1 cellular context compared by ENCODE assay signal in genomic region chr1:48251323-48251722, GRCh38.
TF ChIP-seq lines count a peak whose summit lies in the region.

No MANE protein-coding gene starts in this region.

TF ChIP-seq in HepG2, 621 proteins besides CTCF, POLR2A, EP300 and RAD21:
- TF ChIP-seq E2F2 (CRISPR knock-in tag; IDR thresholded peaks at IDR 0.05; ENCODE audit: borderline replicate concordance) (no peak), ZNF672 (CRISPR knock-in tag; IDR thresholded peaks at IDR 0.05) (no peak), SRY (CRISPR knock-in tag; IDR thresholded peaks at IDR 0.05) (no peak), ZBTB44 (CRISPR knock-in tag; IDR thresholded peaks at IDR 0.05) (no peak), ZNF235 (CRISPR knock-in tag; IDR thresholded peaks at IDR 0.05; ENCODE audit: borderline replicate concordance) (no peak), ZBTB2 (CRISPR knock-in tag; IDR thresholded peaks at IDR 0.05; ENCODE audit: low read depth) (no peak), REL (CRISPR knock-in tag; conservative IDR thresholded peaks at IDR 0.05) (no peak), ISX (CRISPR knock-in tag; conservative IDR thresholded peaks at IDR 0.05) (no peak), GLI4 (CRISPR knock-in tag; IDR thresholded peaks at IDR 0.05; ENCODE audit: borderline replicate concordance) (no peak), DPF2 (CRISPR knock-in tag; IDR thresholded peaks at IDR 0.05; ENCODE audit: borderline replicate concordance, low read depth) (no peak), TRIM22 (IDR thresholded peaks at IDR 0.05) (no peak), MYPOP (CRISPR knock-in tag; IDR thresholded peaks at IDR 0.05) (no peak), DBP (CRISPR knock-in tag; IDR thresholded peaks at IDR 0.05; ENCODE audit: not compliant biosample characterization) (no peak), ZNF512 (CRISPR knock-in tag; IDR thresholded peaks at IDR 0.05) (no peak), CCAR2 (optimal IDR thresholded peaks at IDR 0.05; ENCODE audit: low read depth, low read length) (no peak), TSC22D2 (CRISPR knock-in tag; IDR thresholded peaks at IDR 0.05; ENCODE audit: borderline replicate concordance) (no peak), ZMAT3 (CRISPR knock-in tag; conservative IDR thresholded peaks at IDR 0.05) (no peak), MAZ (IDR thresholded peaks at IDR 0.05; ENCODE audit: borderline replicate concordance, low read depth, low read length) (no peak), MAZ (CRISPR knock-in tag; IDR thresholded peaks at IDR 0.05; ENCODE audit: low read depth) (no peak), NR3C1 (CRISPR knock-in tag; IDR thresholded peaks at IDR 0.05) (no peak), REPIN1 (CRISPR knock-in tag; IDR thresholded peaks at IDR 0.05; ENCODE audit: borderline replicate concordance, low read depth) (no peak)
